Comparison of ENCODE assay signal across 15 cellular contexts in genomic region chr12:54356228-54356627, GRCh38. TPM values are rescaled to one million over a fixed set of nuclear protein-coding genes. Genes with fewer than 3 reads are reported as not detected.
DNase-seq lines count a peak whose midpoint lies in the region; ATAC-seq and TF ChIP-seq lines count a peak whose summit lies in the region.
"Had no signal": no experiment of that assay in that cellular context is flagged by ENCODE, and none has a peak within 500 bp of the region (broad histone marks: within the 10 kb centered on the region; RNA-seq: fewer than 3 reads in every experiment).

No MANE protein-coding gene starts in this region.

- peaks cover 5% of the 10 kb centered on the region for H3F3A ChIP-seq in neural cell (ENCODE audit: insufficient read depth, low read length, poor library complexity, severe bottlenecking)

- H3K27ac Mint-ChIP-seq in activated naive CD8-positive, alpha-beta T cell = peak overlapping the region; percentile 64
- no peak overlapping the region for H3K27ac Mint-ChIP-seq in activated naive CD8-positive, alpha-beta T cell treated with anti-CD3 and anti-CD28 coated beads for 36 hours
- H3K27ac Mint-ChIP-seq in type B pancreatic cell = peak overlapping the region; percentile 75
- H3K27ac Mint-ChIP-seq: IgD-negative memory B cell had no signal

- H3K36me3 ChIP-seq in neural cell (ENCODE audit: insufficient read depth, low read length) = no peaks in the 10 kb centered on the region

- H3K4me2 ChIP-seq in neural cell (ENCODE audit: low read length) = no peak overlapping the region
- H3K4me2 ChIP-seq: SK-N-SH had no signal

- H3K9me3 Mint-ChIP-seq in activated naive CD8-positive, alpha-beta T cell (ENCODE audit: low read depth) = no peaks in the 10 kb centered on the region
- H3K9me3 Mint-ChIP-seq in activated naive CD8-positive, alpha-beta T cell treated with anti-CD3 and anti-CD28 coated beads for 36 hours = no peaks in the 10 kb centered on the region
- no peaks in the 10 kb centered on the region for H3K9me3 Mint-ChIP-seq in type B pancreatic cell
- H3K9me3 Mint-ChIP-seq: IgD-negative memory B cell had no signal

- no peak for TF ChIP-seq RAD21 in neural cell (conservative IDR thresholded peaks at IDR 0.05)

- no peaks in the 10 kb centered on the region for H3K9me3 ChIP-seq in neural cell (ENCODE audit: low read length)
- H3K9me3 ChIP-seq: gastroesophageal sphincter, right atrium auricular region, SK-N-SH had no signal

- no peak overlapping the region for H2AFZ ChIP-seq in neural cell (ENCODE audit: low read depth, low read length)

- TF ChIP-seq CTCF in neural cell (IDR thresholded peaks at IDR 0.05; ENCODE audit: poor library complexity, severe bottlenecking) (no peak), type B pancreatic cell (conservative IDR thresholded peaks at IDR 0.05) (no peak)

- H3K27me3 Mint-ChIP-seq in activated naive CD8-positive, alpha-beta T cell = no peaks in the 10 kb centered on the region
- no peaks in the 10 kb centered on the region for H3K27me3 Mint-ChIP-seq in activated naive CD8-positive, alpha-beta T cell treated with anti-CD3 and anti-CD28 coated beads for 36 hours
- no peaks in the 10 kb centered on the region for H3K27me3 Mint-ChIP-seq in type B pancreatic cell
- H3K27me3 Mint-ChIP-seq: IgD-negative memory B cell had no signal

- no peaks in the 10 kb centered on the region for H3K27me3 ChIP-seq in neural cell (ENCODE audit: insufficient read depth, low read depth, low read length)
- H3K27me3 ChIP-seq: gastroesophageal sphincter, right atrium auricular region had no signal

- no peak for ATAC-seq in GM18520 (IDR thresholded peaks at IDR 0.05; ENCODE audit: unreplicated experiment)
- ATAC-seq: gastroesophageal sphincter had no signal

- no peak overlapping the region for H3K27ac ChIP-seq in neural cell (ENCODE audit: low read length)
- H3K27ac ChIP-seq: right atrium auricular region had no signal

- peak overlapping the region; percentile 94 for H3K9ac ChIP-seq in neural cell (ENCODE audit: low read length)
- H3K9ac ChIP-seq: SK-N-SH had no signal

- TF ChIP-seq EP300 in neural cell (conservative IDR thresholded peaks at IDR 0.05; ENCODE audit: poor library complexity, severe bottlenecking) = no peak

- peaks cover 24% of the 10 kb centered on the region for H3K4me1 Mint-ChIP-seq in activated naive CD8-positive, alpha-beta T cell (ENCODE audit: low read depth)
- H3K4me1 Mint-ChIP-seq in activated naive CD8-positive, alpha-beta T cell treated with anti-CD3 and anti-CD28 coated beads for 36 hours = peaks cover 25% of the 10 kb centered on the region
- H3K4me1 Mint-ChIP-seq in type B pancreatic cell (ENCODE audit: unreplicated experiment) = peaks cover 63% of the 10 kb centered on the region

- DNase-seq in activated naive CD8-positive, alpha-beta T cell treated with anti-CD3 and anti-CD28 coated beads for 36 hours = no peak
- DNase-seq in ecto neural progenitor cell (ENCODE audit: low spot score) = peak; percentile 48
- DNase-seq in type B pancreatic cell (ENCODE audit: extremely low spot score, unreplicated experiment) = no peak
- no peak for DNase-seq in NCI-H1436 (lab: John Stamatoyannopoulos, UW)
- no peak for DNase-seq in stimulated activated CD4-positive, alpha-beta T cell treated with anti-CD3 and anti-CD28 coated beads, Interleukin-12 subunit alpha, Interleukin-12 subunit beta, amount 100 ng/mL, for 4 hours
- DNase-seq: NCI-H1105; NCI-H446 treated with DMSO at 0.1 percent for 48 hours; SK-N-SH; stimulated activated CD4-positive, alpha-beta T cell treated with anti-CD3 and anti-CD28 coated beads, Interleukin-2, amount 100 ng/mL, for 48 hours had no signal

- H3K9me2 ChIP-seq in neural cell (ENCODE audit: insufficient read depth, low read length) = no peaks in the 10 kb centered on the region
- H3K9me2 ChIP-seq: SK-N-SH had no signal

- no peak overlapping the region for H3K4me3 Mint-ChIP-seq in activated naive CD8-positive, alpha-beta T cell
- no peak overlapping the region for H3K4me3 Mint-ChIP-seq in activated naive CD8-positive, alpha-beta T cell treated with anti-CD3 and anti-CD28 coated beads for 36 hours
- H3K4me3 Mint-ChIP-seq in type B pancreatic cell = no peak overlapping the region

- H3K36me3 Mint-ChIP-seq in activated naive CD8-positive, alpha-beta T cell = no peaks in the 10 kb centered on the region
- H3K36me3 Mint-ChIP-seq in activated naive CD8-positive, alpha-beta T cell treated with anti-CD3 and anti-CD28 coated beads for 36 hours = peaks cover 8% of the 10 kb centered on the region
- H3K36me3 Mint-ChIP-seq in type B pancreatic cell = no peaks in the 10 kb centered on the region
- H3K36me3 Mint-ChIP-seq: IgD-negative memory B cell had no signal

- no peaks in the 10 kb centered on the region for H4K20me1 ChIP-seq in neural cell (ENCODE audit: insufficient read depth)

- peaks cover 17% of the 10 kb centered on the region for H3K79me2 ChIP-seq in neural cell (replicated peaks; ENCODE audit: insufficient read depth, low read length)

- H3K4me3 ChIP-seq in neural cell (ENCODE audit: low read length) = peak overlapping the region; percentile 68
- H3K4me3 ChIP-seq: gastroesophageal sphincter, right atrium auricular region had no signal

TF ChIP-seq in neural cell, 6 proteins besides CTCF, POLR2A, EP300 and RAD21:
- TF ChIP-seq TAF1 (IDR thresholded peaks at IDR 0.05; ENCODE audit: low read depth) = no peak
- TF ChIP-seq EZH2 (IDR thresholded peaks at IDR 0.05; ENCODE audit: borderline replicate concordance, insufficient read depth, low read length, poor library complexity, severe bottlenecking) = no peak
- TF ChIP-seq MXI1 (conservative IDR thresholded peaks at IDR 0.05; ENCODE audit: poor library complexity, severe bottlenecking) = no peak
- TF ChIP-seq, protein P1, sequence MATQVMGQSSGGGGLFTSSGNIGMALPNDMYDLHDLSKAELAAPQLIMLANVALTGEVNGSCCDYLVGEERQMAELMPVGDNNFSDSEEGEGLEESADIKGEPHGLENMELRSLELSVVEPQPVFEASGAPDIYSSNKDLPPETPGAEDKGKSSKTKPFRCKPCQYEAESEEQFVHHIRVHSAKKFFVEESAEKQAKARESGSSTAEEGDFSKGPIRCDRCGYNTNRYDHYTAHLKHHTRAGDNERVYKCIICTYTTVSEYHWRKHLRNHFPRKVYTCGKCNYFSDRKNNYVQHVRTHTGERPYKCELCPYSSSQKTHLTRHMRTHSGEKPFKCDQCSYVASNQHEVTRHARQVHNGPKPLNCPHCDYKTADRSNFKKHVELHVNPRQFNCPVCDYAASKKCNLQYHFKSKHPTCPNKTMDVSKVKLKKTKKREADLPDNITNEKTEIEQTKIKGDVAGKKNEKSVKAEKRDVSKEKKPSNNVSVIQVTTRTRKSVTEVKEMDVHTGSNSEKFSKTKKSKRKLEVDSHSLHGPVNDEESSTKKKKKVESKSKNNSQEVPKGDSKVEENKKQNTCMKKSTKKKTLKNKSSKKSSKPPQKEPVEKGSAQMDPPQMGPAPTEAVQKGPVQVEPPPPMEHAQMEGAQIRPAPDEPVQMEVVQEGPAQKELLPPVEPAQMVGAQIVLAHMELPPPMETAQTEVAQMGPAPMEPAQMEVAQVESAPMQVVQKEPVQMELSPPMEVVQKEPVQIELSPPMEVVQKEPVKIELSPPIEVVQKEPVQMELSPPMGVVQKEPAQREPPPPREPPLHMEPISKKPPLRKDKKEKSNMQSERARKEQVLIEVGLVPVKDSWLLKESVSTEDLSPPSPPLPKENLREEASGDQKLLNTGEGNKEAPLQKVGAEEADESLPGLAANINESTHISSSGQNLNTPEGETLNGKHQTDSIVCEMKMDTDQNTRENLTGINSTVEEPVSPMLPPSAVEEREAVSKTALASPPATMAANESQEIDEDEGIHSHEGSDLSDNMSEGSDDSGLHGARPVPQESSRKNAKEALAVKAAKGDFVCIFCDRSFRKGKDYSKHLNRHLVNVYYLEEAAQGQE (IDR thresholded peaks at IDR 0.05; ENCODE audit: borderline replicate concordance) = no peak
- no peak for TF ChIP-seq SMC3 (conservative IDR thresholded peaks at IDR 0.05; ENCODE audit: poor library complexity)
- no peak for TF ChIP-seq POLR2AphosphoS5 (IDR thresholded peaks at IDR 0.05)

RNA-seq across cellular contexts. Expression of gene GPR84, which starts 8.1 kb away (rescaled TPM):
- 1 to 10 TPM in 1 of 2 experiments, under 1 TPM in 1; 0.62 to 1.2 TPM for total RNA-seq in activated naive CD8-positive, alpha-beta T cell treated with anti-CD3 and anti-CD28 coated beads for 36 hours
- not detected in 2 replicates for polyA plus RNA-seq in neural cell
- polyA minus RNA-seq in neural cell = not detected in 2 replicates
- total RNA-seq in type B pancreatic cell (ENCODE audit: low replicate concordance) = not detected in 2 replicates
- polyA plus RNA-seq: IgD-negative memory B cell had no signal

RNA-seq across cellular contexts. Expression of gene ZNF385A, which starts 28.3 kb away (rescaled TPM):
- total RNA-seq in activated naive CD8-positive, alpha-beta T cell treated with anti-CD3 and anti-CD28 coated beads for 36 hours = 1 to 10 TPM; 1.0 to 1.1 TPM
- 0.46 TPM in 1 of 2 replicates, not detected in the other for polyA plus RNA-seq in neural cell
- 1.5 TPM in 1 of 2 replicates, not detected in the other for polyA minus RNA-seq in neural cell
- 29.5 and 47.3 TPM in 2 replicates for total RNA-seq in type B pancreatic cell (ENCODE audit: low replicate concordance)

RNA-seq across cellular contexts. Expression of gene COPZ1, which starts 31.3 kb away (rescaled TPM):
- 100 to 1,000 TPM in 1 of 2 experiments, 10 to 100 TPM in 1; 96.3 to 102 TPM for total RNA-seq in activated naive CD8-positive, alpha-beta T cell treated with anti-CD3 and anti-CD28 coated beads for 36 hours
- 159 and 192 TPM in 2 replicates for polyA plus RNA-seq in neural cell
- 90.3 and 97.5 TPM in 2 replicates for polyA minus RNA-seq in neural cell
- 196 and 229 TPM in 2 replicates for total RNA-seq in type B pancreatic cell (ENCODE audit: low replicate concordance)

RNA-seq across cellular contexts. Expression of gene NFE2, which starts 55.4 kb away (rescaled TPM):
- not detected for total RNA-seq in activated naive CD8-positive, alpha-beta T cell treated with anti-CD3 and anti-CD28 coated beads for 36 hours
- not detected in 2 replicates for polyA plus RNA-seq in neural cell
- not detected in 2 replicates for polyA minus RNA-seq in neural cell
- total RNA-seq in type B pancreatic cell (ENCODE audit: low replicate concordance) = 0.24 and 0.65 TPM in 2 replicates

Comparison
In these comparisons a context has a peak if more than half of its experiments do, and no peak if none do; other contexts are left out.
1. RNA of gene ZNF385A, which starts 28.3 kb away (total RNA-seq): 29.5 to 47.3 TPM in type B pancreatic cell; 1.0 to 1.1 TPM in activated naive CD8-positive, alpha-beta T cell treated with anti-CD3 and anti-CD28 coated beads for 36 hours; every median in the first group is over 10 times any median in the second.